Comparison of ENCODE assay signal across 14 cellular contexts in the genomic region with DNA sequence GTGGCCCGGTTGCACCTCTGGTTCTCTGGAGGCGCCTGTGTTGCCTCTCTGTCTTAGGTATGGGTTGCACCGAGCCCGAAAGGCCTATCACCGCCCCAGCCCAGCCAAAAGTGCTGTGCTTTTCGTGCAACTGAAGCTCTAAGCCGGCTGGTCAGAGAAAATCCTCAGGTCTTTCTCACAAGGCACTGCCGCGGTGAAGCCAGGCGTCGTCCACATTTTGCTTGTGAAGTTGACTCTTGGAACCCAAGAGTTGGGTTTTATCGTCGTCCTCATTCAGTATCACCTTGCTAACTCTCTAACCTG. TPM values are rescaled to one million over a fixed set of nuclear protein-coding genes. Genes with fewer than 3 reads are reported as not detected.
DNase-seq lines count a peak whose midpoint lies in the region; ATAC-seq and TF ChIP-seq lines count a peak whose summit lies in the region.
"Had no signal": no experiment of that assay in that cellular context is flagged by ENCODE, and none has a peak within 500 bp of the region (broad histone marks: within the 10 kb centered on the region; RNA-seq: fewer than 3 reads in every experiment).

No MANE protein-coding gene starts in this region.

- no peaks in the 10 kb centered on the region for H3K79me2 ChIP-seq in neural progenitor cell (ENCODE audit: low read depth)

- peak overlapping the region; percentile 27 for H3K4me3 Mint-ChIP-seq in activated CD8-positive, alpha-beta T cell treated with anti-CD3 and anti-CD28 coated beads for 36 hours
- H3K4me3 Mint-ChIP-seq in activated CD8-positive, alpha-beta T cell treated with anti-CD3 and anti-CD28 coated beads, Interleukin-2, amount 10 ng/mL, durations not matched to agents 7 days and 5 days, result no peak overlapping the region
- H3K4me3 Mint-ChIP-seq in HFFc6 (peak overlapping the region; percentile 34; the same call in 1 of the 2 replicates), neural progenitor cell (peak overlapping the region; percentile 90)
- peak overlapping the region; percentile 40 to 61 for H3K4me3 Mint-ChIP-seq in effector memory CD8-positive, alpha-beta T cell

- CTCF ChIA-PET in activated CD8-positive, alpha-beta T cell treated with anti-CD3 and anti-CD28 coated beads for 36 hours (lab: Charles Lee), result interaction anchor here (1.2 kb wide), 1 partner anchor 331 kb away, joined by 3 read pairs; no protein-coding TSS in a partner anchor
- CTCF ChIA-PET in activated CD8-positive, alpha-beta T cell treated with anti-CD3 and anti-CD28 coated beads, Interleukin-2, amount 10 ng/mL, durations not matched to agents 7 days and 5 days (lab: Charles Lee), result no interaction called here

- H3K9ac ChIP-seq in neural progenitor cell, result no peak overlapping the region

- H3K27ac ChIP-seq in neural progenitor cell (no peak overlapping the region), brain microvascular endothelial cell (no peak overlapping the region)
- H3K27ac ChIP-seq: testis had no signal

- peaks cover 10% of the 10 kb centered on the region for H4K20me1 ChIP-seq in neural progenitor cell (ENCODE audit: low read depth)

- intact Hi-C loops in activated CD8-positive, alpha-beta T cell treated with anti-CD3 and anti-CD28 coated beads for 36 hours (cut with micrococcal nuclease), result no loop called here

- peak overlapping the region; percentile 99 for H2AFZ ChIP-seq in neural progenitor cell (replicated peaks)

- H3K4me1 ChIP-seq in neural progenitor cell, result peaks cover 9% of the 10 kb centered on the region

- no peak for DNase-seq in activated CD8-positive, alpha-beta T cell treated with anti-CD3 and anti-CD28 coated beads for 36 hours
- DNase-seq in activated CD8-positive, alpha-beta T cell treated with anti-CD3 and anti-CD28 coated beads, Interleukin-2, amount 10 ng/mL, durations not matched to agents 7 days and 5 days, result no peak
- DNase-seq in HFFc6, result no peak
- no peak for DNase-seq in effector memory CD8-positive, alpha-beta T cell
- DNase-seq in neural progenitor cell (ENCODE audit: low spot score), result peak; percentile 42
- DNase-seq in brain microvascular endothelial cell, result no peak
- DNase-seq in GF-D8 (lab: John Stamatoyannopoulos, UW), result no peak
- DNase-seq: activated CD8-positive, alpha-beta memory T cell treated with anti-CD3 and anti-CD28 coated beads, Interleukin-2, amount 50 U/mL, for 4 hours; aorta; NCI-H2029; OCI-M1; stimulated activated CD4-positive, alpha-beta T cell treated with anti-CD3 and anti-CD28 coated beads, Interleukin-15, amount 100 ng/mL, for 24 hours; testis had no signal

- no peaks in the 10 kb centered on the region for H3K9me3 ChIP-seq in neural progenitor cell (ENCODE audit: low read depth)
- H3K9me3 ChIP-seq: testis had no signal

- H3K4me3 ChIP-seq in neural progenitor cell (peak overlapping the region; percentile 68), brain microvascular endothelial cell (ENCODE audit: low read depth, low read length) (no peak overlapping the region)

- peaks cover 2% of the 10 kb centered on the region for H3K4me1 Mint-ChIP-seq in activated CD8-positive, alpha-beta T cell treated with anti-CD3 and anti-CD28 coated beads for 36 hours (ENCODE audit: low read depth)
- H3K4me1 Mint-ChIP-seq in activated CD8-positive, alpha-beta T cell treated with anti-CD3 and anti-CD28 coated beads, Interleukin-2, amount 10 ng/mL, durations not matched to agents 7 days and 5 days (ENCODE audit: low read depth), result peaks cover 4% of the 10 kb centered on the region
- H3K4me1 Mint-ChIP-seq in HFFc6 (ENCODE audit: low read depth) (peaks cover 5% of the 10 kb centered on the region; the same call in 1 of the 2 replicates), neural progenitor cell (peaks cover 11% of the 10 kb centered on the region)
- H3K4me1 Mint-ChIP-seq in effector memory CD8-positive, alpha-beta T cell (ENCODE audit: low read depth in 2 of 2), result peaks cover 6% of the 10 kb centered on the region in 2 donors

- in situ Hi-C loops in brain microvascular endothelial cell (cut with HindIII; ENCODE audit: low pct_ligation_motif_present, low sequenced_read_pairs), result no loop called here

- H3K27me3 Mint-ChIP-seq in activated CD8-positive, alpha-beta T cell treated with anti-CD3 and anti-CD28 coated beads for 36 hours, result peaks cover 38% of the 10 kb centered on the region
- H3K27me3 Mint-ChIP-seq in activated CD8-positive, alpha-beta T cell treated with anti-CD3 and anti-CD28 coated beads, Interleukin-2, amount 10 ng/mL, durations not matched to agents 7 days and 5 days (ENCODE audit: low read depth), result peaks cover 33% of the 10 kb centered on the region
- H3K27me3 Mint-ChIP-seq in HFFc6 (ENCODE audit: insufficient read depth) (peaks cover 48% of the 10 kb centered on the region), neural progenitor cell (ENCODE audit: insufficient read depth, low read depth) (peaks cover 21% of the 10 kb centered on the region)
- H3K27me3 Mint-ChIP-seq in effector memory CD8-positive, alpha-beta T cell, result peaks cover 48 to 65% of the 10 kb centered on the region in 2 donors

- no peak overlapping the region for H3K27ac Mint-ChIP-seq in activated CD8-positive, alpha-beta T cell treated with anti-CD3 and anti-CD28 coated beads for 36 hours
- no peak overlapping the region for H3K27ac Mint-ChIP-seq in activated CD8-positive, alpha-beta T cell treated with anti-CD3 and anti-CD28 coated beads, Interleukin-2, amount 10 ng/mL, durations not matched to agents 7 days and 5 days
- H3K27ac Mint-ChIP-seq in HFFc6 (no peak overlapping the region), neural progenitor cell (peak overlapping the region; percentile 89)
- H3K27ac Mint-ChIP-seq in effector memory CD8-positive, alpha-beta T cell, result no peak overlapping the region

- no peak for TF ChIP-seq CTCF in activated CD8-positive, alpha-beta T cell treated with anti-CD3 and anti-CD28 coated beads for 36 hours (IDR thresholded peaks at IDR 0.05)
- TF ChIP-seq CTCF in HFFc6 (IDR thresholded peaks at IDR 0.05), result no peak
- TF ChIP-seq CTCF in neural progenitor cell (IDR thresholded peaks at IDR 0.05), result no peak
- no peak for TF ChIP-seq CTCF in brain microvascular endothelial cell (IDR thresholded peaks at IDR 0.05; ENCODE audit: low read depth, low read length, missing control alignments)

- H3K27me3 ChIP-seq in neural progenitor cell (peaks cover 63% of the 10 kb centered on the region), brain microvascular endothelial cell (replicated peaks) (peaks cover 33% of the 10 kb centered on the region)
- H3K27me3 ChIP-seq: testis had no signal

- H3K4me2 ChIP-seq in neural progenitor cell, result peak overlapping the region; percentile 100

- ATAC-seq in activated CD8-positive, alpha-beta T cell treated with anti-CD3 and anti-CD28 coated beads for 36 hours, result no peak
- no peak for ATAC-seq in activated CD8-positive, alpha-beta T cell treated with anti-CD3 and anti-CD28 coated beads, Interleukin-2, amount 10 ng/mL, durations not matched to agents 7 days and 5 days
- ATAC-seq in effector memory CD8-positive, alpha-beta T cell (replicated peaks), result no peak
- ATAC-seq in HG03520 (IDR thresholded peaks at IDR 0.05; ENCODE audit: unreplicated experiment), result no peak

- peaks cover 6% of the 10 kb centered on the region for H3K9me3 Mint-ChIP-seq in activated CD8-positive, alpha-beta T cell treated with anti-CD3 and anti-CD28 coated beads for 36 hours
- H3K9me3 Mint-ChIP-seq in activated CD8-positive, alpha-beta T cell treated with anti-CD3 and anti-CD28 coated beads, Interleukin-2, amount 10 ng/mL, durations not matched to agents 7 days and 5 days (ENCODE audit: insufficient read depth), result no peaks in the 10 kb centered on the region
- no peaks in the 10 kb centered on the region for H3K9me3 Mint-ChIP-seq in HFFc6
- H3K9me3 Mint-ChIP-seq in effector memory CD8-positive, alpha-beta T cell, result no peaks in the 10 kb centered on the region
- peaks cover 6% of the 10 kb centered on the region for H3K9me3 Mint-ChIP-seq in neural progenitor cell

- no peaks in the 10 kb centered on the region for H3K36me3 ChIP-seq in neural progenitor cell
- H3K36me3 ChIP-seq in brain microvascular endothelial cell (replicated peaks), result no peaks in the 10 kb centered on the region

- POLR2A ChIA-PET in activated CD8-positive, alpha-beta T cell treated with anti-CD3 and anti-CD28 coated beads for 36 hours (lab: Charles Lee), result no interaction called here
- POLR2A ChIA-PET in activated CD8-positive, alpha-beta T cell treated with anti-CD3 and anti-CD28 coated beads, Interleukin-2, amount 10 ng/mL, durations not matched to agents 7 days and 5 days (lab: Charles Lee), result no interaction called here

- H3K36me3 Mint-ChIP-seq in activated CD8-positive, alpha-beta T cell treated with anti-CD3 and anti-CD28 coated beads for 36 hours (ENCODE audit: low read depth), result no peaks in the 10 kb centered on the region
- no peaks in the 10 kb centered on the region for H3K36me3 Mint-ChIP-seq in activated CD8-positive, alpha-beta T cell treated with anti-CD3 and anti-CD28 coated beads, Interleukin-2, amount 10 ng/mL, durations not matched to agents 7 days and 5 days (ENCODE audit: low read depth)
- H3K36me3 Mint-ChIP-seq in HFFc6 (ENCODE audit: low read depth) (no peaks in the 10 kb centered on the region), neural progenitor cell (no peaks in the 10 kb centered on the region)
- H3K36me3 Mint-ChIP-seq in effector memory CD8-positive, alpha-beta T cell (ENCODE audit: insufficient read depth), result peaks cover 3% of the 10 kb centered on the region

- peaks cover 12% of the 10 kb centered on the region for H3F3A ChIP-seq in neural progenitor cell (ENCODE audit: low read depth)

RNA-seq across cellular contexts. Expression of a gene that starts 0.7 kb away (rescaled TPM):
- total RNA-seq in activated CD8-positive, alpha-beta T cell treated with anti-CD3 and anti-CD28 coated beads for 36 hours, result not detected
- not detected for total RNA-seq in activated CD8-positive, alpha-beta T cell treated with anti-CD3 and anti-CD28 coated beads, Interleukin-2, amount 10 ng/mL, durations not matched to agents 7 days and 5 days
- not detected for total RNA-seq in HFFc6 (2021; fragmentation: NEBNext Ultra II Directional; extraction: Animal tissue kit (Norgen Biotek cat#: 25700))
- 3.5 and 9.0 TPM in 2 replicates for total RNA-seq in neural progenitor cell (ENCODE audit: low replicate concordance)

RNA-seq across cellular contexts. Expression of a gene that starts 26.7 kb away (rescaled TPM):
- under 1 TPM; 0.86 to 0.87 TPM for total RNA-seq in activated CD8-positive, alpha-beta T cell treated with anti-CD3 and anti-CD28 coated beads for 36 hours
- under 1 TPM; 0.74 to 0.91 TPM for total RNA-seq in activated CD8-positive, alpha-beta T cell treated with anti-CD3 and anti-CD28 coated beads, Interleukin-2, amount 10 ng/mL, durations not matched to agents 7 days and 5 days
- 10 to 100 TPM; 11.9 to 14.2 (median 13.2) TPM for total RNA-seq in HFFc6 (2021; fragmentation: NEBNext Ultra II Directional; extraction: Animal tissue kit (Norgen Biotek cat#: 25700))
- total RNA-seq in neural progenitor cell (ENCODE audit: low replicate concordance), result 2.8 and 8.9 TPM in 2 replicates

RNA-seq across cellular contexts. Expression of a gene that starts 49.8 kb away (rescaled TPM):
- 10 to 100 TPM; 14.1 to 14.2 TPM for total RNA-seq in activated CD8-positive, alpha-beta T cell treated with anti-CD3 and anti-CD28 coated beads for 36 hours
- total RNA-seq in activated CD8-positive, alpha-beta T cell treated with anti-CD3 and anti-CD28 coated beads, Interleukin-2, amount 10 ng/mL, durations not matched to agents 7 days and 5 days, result 10 to 100 TPM; 11.9 to 15.0 TPM
- total RNA-seq in HFFc6 (2021; fragmentation: NEBNext Ultra II Directional; extraction: Animal tissue kit (Norgen Biotek cat#: 25700)), result 10 to 100 TPM; 64.1 to 80.1 (median 72.0) TPM
- total RNA-seq in neural progenitor cell (ENCODE audit: low replicate concordance), result 5.2 and 6.8 TPM in 2 replicates
